Comparison of ENCODE assay signal across 16 cellular contexts in the genomic region with DNA sequence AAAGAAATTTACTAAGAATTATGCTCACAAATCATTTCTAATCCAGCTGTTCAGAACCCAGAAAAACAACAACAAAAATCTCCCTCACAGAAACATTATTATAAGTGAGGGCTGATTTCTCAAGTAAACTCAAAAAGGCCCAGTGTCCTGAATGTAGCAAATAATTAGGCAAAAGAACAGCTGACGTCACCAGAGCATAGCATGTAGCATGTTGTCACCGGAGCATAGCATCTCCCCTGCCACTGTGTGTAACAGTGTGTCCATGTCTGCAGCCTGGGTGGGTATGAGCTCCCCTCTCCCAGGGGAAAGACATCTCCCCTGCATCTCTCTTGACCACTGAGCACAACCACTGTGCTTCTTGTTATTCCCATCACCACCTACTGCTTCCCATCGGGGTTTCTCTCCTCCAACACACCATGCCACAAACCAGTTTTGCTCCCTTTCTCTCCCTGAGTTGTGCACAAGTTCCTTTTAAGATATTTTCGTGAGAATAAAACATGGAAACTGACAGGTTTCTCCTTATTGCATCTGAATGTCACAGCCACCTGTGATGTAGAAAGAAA.
DNase-seq lines count a peak whose midpoint lies in the region; TF ChIP-seq lines count a peak whose summit lies in the region.
"Had no signal": no experiment of that assay in that cellular context is flagged by ENCODE, and none has a peak within 500 bp of the region (broad histone marks: within the 10 kb centered on the region; RNA-seq: fewer than 3 reads in every experiment).

No MANE protein-coding gene starts in this region.

- no peak overlapping the region for H2BK20ac ChIP-seq in H9 (ENCODE audit: low read depth, low read length, poor library complexity, severe bottlenecking)

- no peak overlapping the region for H2BK12ac ChIP-seq in H9 (ENCODE audit: insufficient read length, low read depth, low read length)

- H3K36me3 ChIP-seq in iPS-20b (ENCODE audit: insufficient read depth, low read depth, low read length), result no peaks in the 10 kb centered on the region
- H3K36me3 ChIP-seq in subcutaneous abdominal adipose tissue (ENCODE audit: control insufficient read depth in 5 of 5, insufficient read depth in 5 of 5, low read length in 5 of 5), result peaks cover 0 to 3% (median 0%) of the 10 kb centered on the region in 5 donors
- no peaks in the 10 kb centered on the region for H3K36me3 ChIP-seq in Peyer's patch
- H3K36me3 ChIP-seq: MG63 had no signal

- H4K91ac ChIP-seq in H9 (ENCODE audit: insufficient read length, low read depth, low read length), result no peak overlapping the region

- H3K23me2 ChIP-seq in H9 (ENCODE audit: insufficient read length, low read depth, low read length, poor library complexity, severe bottlenecking), result peaks cover 3% of the 10 kb centered on the region

- WGBS in H9 (ENCODE audit: extremely low coverage, insufficient read length, low lambda C conversion rate), result no CpG with 5 or more reads among the region's 4 CpGs

- H3K14ac ChIP-seq in H9 (ENCODE audit: insufficient read depth, low read length), result no peak overlapping the region

- TF ChIP-seq POLR2A in Peyer's patch (IDR thresholded peaks at IDR 0.05), result no peak

- H4K20me1 ChIP-seq in H9 (ENCODE audit: control insufficient read depth, insufficient read depth, insufficient read length), result peaks cover 2% of the 10 kb centered on the region

- no peak overlapping the region for H3K23ac ChIP-seq in H9 (ENCODE audit: insufficient read length, low read depth, low read length)

- H3K56ac ChIP-seq in H9 (ENCODE audit: insufficient read length, low read depth, low read length), result no peak overlapping the region

- H2AFZ ChIP-seq in H9 (ENCODE audit: low read length), result no peak overlapping the region

- H3K9me3 ChIP-seq in H9 (ENCODE audit: control insufficient read depth, low read depth, low read length) (no peaks in the 10 kb centered on the region), iPS-20b (ENCODE audit: insufficient read depth, low read depth, low read length) (no peaks in the 10 kb centered on the region), subcutaneous abdominal adipose tissue (ENCODE audit: control insufficient read depth in 5 of 5, low read length in 5 of 5) (no peaks in the 10 kb centered on the region), Peyer's patch (no peaks in the 10 kb centered on the region)
- H3K9me3 ChIP-seq: Caco-2, MG63 had no signal

- H4K5ac ChIP-seq in H9 (ENCODE audit: insufficient read length, low read depth, low read length), result no peak overlapping the region

- H2AK5ac ChIP-seq in H9 (ENCODE audit: insufficient read length, low read length), result no peak overlapping the region

- no peak overlapping the region for H2BK5ac ChIP-seq in H9 (ENCODE audit: insufficient read length, low read length)

- H3K27ac Mint-ChIP-seq in H9, result peak overlapping the region in 2 of 3 experiments; percentile 23 to 81; a peak in 5 of 7 replicates

- peaks cover 0 to 8% (median 3%) of the 10 kb centered on the region in 3 experiments; a peak in 2 of 7 replicates for H3K36me3 Mint-ChIP-seq in H9 (ENCODE audit: insufficient read depth in 1 of 3, low read depth in 3 of 3)

- H2BK15ac ChIP-seq in H9 (ENCODE audit: low read depth, low read length), result no peak overlapping the region

- H3K4me2 ChIP-seq in H9 (ENCODE audit: insufficient read depth, insufficient read length, low read length), result peak overlapping the region; percentile 15

- peak overlapping the region; percentile 50 for H3K27ac ChIP-seq in H9 (ENCODE audit: insufficient read length, low read depth, low read length)
- peak overlapping the region; percentile 47 for H3K27ac ChIP-seq in caudate nucleus (ENCODE audit: low read depth, low read length)
- peak overlapping the region; percentile 13 for H3K27ac ChIP-seq in iPS-20b (ENCODE audit: low read length)
- peak overlapping the region; percentile 10 for H3K27ac ChIP-seq in subcutaneous abdominal adipose tissue (ENCODE audit: low read depth, low read length)
- H3K27ac ChIP-seq in Peyer's patch, result peak overlapping the region in 1 of 4 donors; percentile 31

- no peaks in the 10 kb centered on the region for H3K27me3 Mint-ChIP-seq in H9 (ENCODE audit: low read depth)

- H4K8ac ChIP-seq in H9 (replicated peaks; ENCODE audit: insufficient read length, low read depth, low read length), result no peak overlapping the region

- H3K4me3 Mint-ChIP-seq in H9, result peak overlapping the region in 1 of 2 experiments; percentile 19; a peak in 2 of 5 replicates
- H3K4me3 Mint-ChIP-seq: CD14-positive monocyte had no signal

- no peak overlapping the region for H3T11ph ChIP-seq in H9 (ENCODE audit: low read length)

- no peak for DNase-seq in H9
- no peak for DNase-seq in caudate nucleus (lab: John Stamatoyannopoulos, UW)
- no peak for DNase-seq in middle frontal gyrus (ENCODE audit: extremely low spot score, low spot score)
- no peak for DNase-seq in Peyer's patch
- no peak for DNase-seq in NCI-H187 (lab: John Stamatoyannopoulos, UW)
- DNase-seq: Caco-2, DMS53, MG63, NCI-H1092 treated with DMSO at 0.1 percent for 48 hours, NCI-H1694 treated with DMSO at 0.1 percent for 48 hours, NCI-H446 treated with DMSO at 0.1 percent for 48 hours, NCI-H774, Right ventricle myocardium superior had no signal

- H3K4me1 ChIP-seq in H9 (ENCODE audit: insufficient read depth, low read length) (peaks cover 17% of the 10 kb centered on the region; the same call in 1 of the 2 replicates), iPS-20b (ENCODE audit: insufficient read depth, low read length) (peaks cover 25% of the 10 kb centered on the region; the same call in 1 of the 2 replicates), subcutaneous abdominal adipose tissue (ENCODE audit: control insufficient read depth in 5 of 5, insufficient read depth in 5 of 5, low read length in 5 of 5) (peaks cover 3 to 44% (median 38%) of the 10 kb centered on the region in 5 donors), Peyer's patch (peaks cover 0 to 31% (median 1%) of the 10 kb centered on the region in 4 donors)
- H3K4me1 ChIP-seq: Caco-2 had no signal

- H3K9me3 Mint-ChIP-seq in H9, result no peaks in the 10 kb centered on the region
- H3K9me3 Mint-ChIP-seq: CD14-positive monocyte had no signal

- no peak for TF ChIP-seq CTCF in H9 (conservative IDR thresholded peaks at IDR 0.05)
- TF ChIP-seq CTCF in Peyer's patch (IDR thresholded peaks at IDR 0.05), result no peak

- H3K4me3 ChIP-seq in iPS-20b (ENCODE audit: low read length) (peak overlapping the region; percentile 40), subcutaneous abdominal adipose tissue (ENCODE audit: low read depth in 1 of 5, low read length in 5 of 5) (no peak overlapping the region), Peyer's patch (no peak overlapping the region)
- H3K4me3 ChIP-seq: MG63 had no signal

- H3K79me1 ChIP-seq in H9 (ENCODE audit: insufficient read depth, low read depth, low read length, poor library complexity, severe bottlenecking), result no peaks in the 10 kb centered on the region

- H3K27me3 ChIP-seq in H9 (ENCODE audit: insufficient read depth, low read length) (no peaks in the 10 kb centered on the region), iPS-20b (ENCODE audit: insufficient read depth, low read length) (no peaks in the 10 kb centered on the region), subcutaneous abdominal adipose tissue (ENCODE audit: control insufficient read depth in 5 of 5, insufficient read depth in 4 of 5, low read length in 5 of 5) (no peaks in the 10 kb centered on the region), Peyer's patch (no peaks in the 10 kb centered on the region)
- H3K27me3 ChIP-seq: MG63 had no signal

- H3K4ac ChIP-seq in H9 (ENCODE audit: low read depth, low read length), result no peak overlapping the region

- peaks cover 32 to 46% of the 10 kb centered on the region in 2 experiments for H3K4me1 Mint-ChIP-seq in H9

- H3K9ac ChIP-seq in H9 (ENCODE audit: extremely low read depth, insufficient read length, low read length), result no peak overlapping the region
- peak overlapping the region; percentile 36; the same call in 1 of the 2 replicates for H3K9ac ChIP-seq in iPS-20b (ENCODE audit: low read depth, low read length)
- no peak overlapping the region for H3K9ac ChIP-seq in subcutaneous abdominal adipose tissue (ENCODE audit: low read length in 5 of 5)

- H3K79me2 ChIP-seq in H9 (ENCODE audit: insufficient read depth, low read length), result no peaks in the 10 kb centered on the region; the same call in 1 of the 2 replicates

- no peak overlapping the region for H2BK120ac ChIP-seq in H9 (ENCODE audit: low read depth, low read length, poor library complexity, severe bottlenecking)

- no peak overlapping the region for H3K18ac ChIP-seq in H9 (ENCODE audit: insufficient read length, low read depth, low read length)
